In the genomic region with DNA sequence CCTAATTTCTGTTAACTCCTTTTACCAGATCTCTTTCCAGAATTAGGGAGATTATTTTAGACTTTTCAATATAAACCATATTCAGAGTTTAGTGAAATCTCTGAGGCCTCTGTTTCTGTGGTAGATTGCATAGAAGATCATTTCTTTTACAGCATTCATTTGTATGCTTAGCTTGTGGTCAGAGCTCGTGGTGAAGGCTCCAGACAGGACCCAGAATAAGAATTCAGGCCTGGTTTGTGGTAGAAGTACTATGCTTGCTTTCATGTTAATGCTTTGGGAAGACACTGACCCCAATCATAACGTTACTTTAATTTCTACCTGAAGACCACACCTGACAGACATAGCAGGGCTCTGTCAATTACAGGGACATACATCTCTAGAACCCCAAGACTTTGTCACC, we compare ENCODE assay signal across 19 cellular contexts.
A peak's percentile ranks its signal among the peaks of the same experiment; 100 is the strongest.
DNase-seq lines count a peak whose midpoint lies in the region; ATAC-seq, FAIRE-seq and TF ChIP-seq lines count a peak whose summit lies in the region.
"Had no signal": no experiment of that assay in that cellular context is flagged by ENCODE, and none has a peak within 500 bp of the region (broad histone marks: within the 10 kb centered on the region; RNA-seq: fewer than 3 reads in every experiment).

No MANE protein-coding gene starts in this region.

- no peak overlapping the region for H3K4me3 ChIP-seq in cardiac muscle cell
- no peak overlapping the region for H3K4me3 ChIP-seq in heart right ventricle
- H3K4me3 ChIP-seq in astrocyte (ENCODE audit: insufficient read depth, low read depth, low read length) = no peak overlapping the region
- H3K4me3 ChIP-seq: BLaER1 treated with 17β-estradiol and CSF1 and Interleukin-3, amounts not matched to agents 10 nM and 100 nM; GM12878; GM23248 had no signal

- H3K27me3 Mint-ChIP-seq in astrocyte (ENCODE audit: low read depth, unreplicated experiment) = no peaks in the 10 kb centered on the region
- H3K27me3 Mint-ChIP-seq: B cell had no signal

- H3K27me3 ChIP-seq in cardiac muscle cell (no peaks in the 10 kb centered on the region), heart right ventricle (no peaks in the 10 kb centered on the region), astrocyte (ENCODE audit: insufficient read depth, low read length) (no peaks in the 10 kb centered on the region)
- H3K27me3 ChIP-seq: BLaER1 treated with 17β-estradiol and CSF1 and Interleukin-3, amounts not matched to agents 10 nM and 100 nM had no signal

- FAIRE-seq in astrocyte (lab: Jason Lieb, UNC) = no peak
- FAIRE-seq: GM12878, GM19239, H54 had no signal

- no peak for DNase-seq in cardiac muscle cell (ENCODE audit: low read depth in 1 of 2, low spot score in 1 of 2)
- DNase-seq in heart right ventricle = no peak
- peak; percentile 27 for DNase-seq in astrocyte (ENCODE audit: low read depth)
- peak; percentile 42 for DNase-seq in myocyte (ENCODE audit: low read depth)
- DNase-seq in stimulated activated effector memory CD8-positive, alpha-beta T cell treated with anti-CD3 and anti-CD28 coated beads, Interleukin-12 subunit alpha, Interleukin-12 subunit beta, amount 100 ng/mL, for 72 hours (ENCODE audit: low spot score in 2 of 2) = no peak
- DNase-seq in activated gamma-delta T cell treated with Interleukin-2 at 50 U/mL for 16 hours = no peak
- DNase-seq in effector CD4-positive, alpha-beta T cell = no peak
- DNase-seq: Calu3; CD8-positive, alpha-beta T cell; DMS79 treated with DMSO at 0.1 percent for 48 hours; EL; GM23248; HCEC 1CT had no signal

- no peaks in the 10 kb centered on the region for H3K36me3 Mint-ChIP-seq in astrocyte (ENCODE audit: low read depth, unreplicated experiment)
- no peaks in the 10 kb centered on the region for H3K36me3 Mint-ChIP-seq in stimulated activated effector memory CD8-positive, alpha-beta T cell treated with anti-CD3 and anti-CD28 coated beads, Interleukin-12 subunit alpha, Interleukin-12 subunit beta, amount 100 ng/mL, for 72 hours

- peaks cover 29% of the 10 kb centered on the region for H3K4me1 Mint-ChIP-seq in astrocyte (ENCODE audit: low read depth, unreplicated experiment)
- peaks cover 5% of the 10 kb centered on the region for H3K4me1 Mint-ChIP-seq in stimulated activated effector memory CD8-positive, alpha-beta T cell treated with anti-CD3 and anti-CD28 coated beads, Interleukin-12 subunit alpha, Interleukin-12 subunit beta, amount 100 ng/mL, for 72 hours
- H3K4me1 Mint-ChIP-seq: B cell had no signal

- no peak overlapping the region for H3K9ac ChIP-seq in astrocyte (ENCODE audit: low read length)
- H3K9ac ChIP-seq: BLaER1 treated with 17β-estradiol and CSF1 and Interleukin-3, amounts not matched to agents 10 nM and 100 nM; GM23248 had no signal

- H3K9me3 Mint-ChIP-seq in astrocyte (ENCODE audit: unreplicated experiment) = no peaks in the 10 kb centered on the region
- H3K9me3 Mint-ChIP-seq in stimulated activated effector memory CD8-positive, alpha-beta T cell treated with anti-CD3 and anti-CD28 coated beads, Interleukin-12 subunit alpha, Interleukin-12 subunit beta, amount 100 ng/mL, for 72 hours = no peaks in the 10 kb centered on the region
- H3K9me3 Mint-ChIP-seq: CD8-positive, alpha-beta T cell had no signal

- no peak overlapping the region for H3K4me3 Mint-ChIP-seq in astrocyte (ENCODE audit: unreplicated experiment)
- H3K4me3 Mint-ChIP-seq in stimulated activated effector memory CD8-positive, alpha-beta T cell treated with anti-CD3 and anti-CD28 coated beads, Interleukin-12 subunit alpha, Interleukin-12 subunit beta, amount 100 ng/mL, for 72 hours = no peak overlapping the region
- H3K4me3 Mint-ChIP-seq: B cell; CD8-positive, alpha-beta T cell had no signal

- H3K27ac Mint-ChIP-seq in astrocyte (ENCODE audit: unreplicated experiment) = no peak overlapping the region
- H3K27ac Mint-ChIP-seq in stimulated activated effector memory CD8-positive, alpha-beta T cell treated with anti-CD3 and anti-CD28 coated beads, Interleukin-12 subunit alpha, Interleukin-12 subunit beta, amount 100 ng/mL, for 72 hours = peak overlapping the region; percentile 40
- H3K27ac Mint-ChIP-seq: B cell; CD8-positive, alpha-beta T cell had no signal

- H2AFZ ChIP-seq in astrocyte (ENCODE audit: low read depth, low read length) = no peak overlapping the region
- H2AFZ ChIP-seq: GM23248 had no signal

- intact Hi-C loops in heart right ventricle (cut with DNase I) = no loop called here

- H3K4me1 ChIP-seq in cardiac muscle cell (ENCODE audit: low read depth) = peaks cover 4% of the 10 kb centered on the region
- H3K4me1 ChIP-seq in heart right ventricle = peaks cover 0 to 33% (median 5%) of the 10 kb centered on the region in 9 donors
- no peaks in the 10 kb centered on the region for H3K4me1 ChIP-seq in astrocyte (ENCODE audit: insufficient read depth, low read length)
- H3K4me1 ChIP-seq: BLaER1 treated with 17β-estradiol and CSF1 and Interleukin-3, amounts not matched to agents 10 nM and 100 nM had no signal

- no peaks in the 10 kb centered on the region for H3K36me3 ChIP-seq in cardiac muscle cell
- H3K36me3 ChIP-seq in heart right ventricle = peaks cover 0 to under 1% (median 0%) of the 10 kb centered on the region in 9 donors
- H3K36me3 ChIP-seq in astrocyte (ENCODE audit: insufficient read depth, low read length) = no peaks in the 10 kb centered on the region

- WGBS in heart right ventricle, 2 donors = 95 to 96% methylated on average over 2 of the region's 2 CpGs

- H4K20me1 ChIP-seq in astrocyte (ENCODE audit: insufficient read depth, low read length) = no peaks in the 10 kb centered on the region
- H4K20me1 ChIP-seq: BLaER1 treated with 17β-estradiol and CSF1 and Interleukin-3, amounts not matched to agents 10 nM and 100 nM had no signal

- no peaks in the 10 kb centered on the region for H3K79me2 ChIP-seq in astrocyte (ENCODE audit: insufficient read depth, low read length)

- no peak for ATAC-seq in heart right ventricle
- no peak for ATAC-seq in stimulated activated effector memory CD8-positive, alpha-beta T cell treated with anti-CD3 and anti-CD28 coated beads, Interleukin-12 subunit alpha, Interleukin-12 subunit beta, amount 100 ng/mL, for 72 hours
- ATAC-seq: CD8-positive, alpha-beta T cell; GM12878 had no signal

- H3K27ac ChIP-seq in cardiac muscle cell (peak overlapping the region; percentile 3), heart right ventricle (no peak overlapping the region), astrocyte (ENCODE audit: low read depth, low read length) (no peak overlapping the region)
- H3K27ac ChIP-seq: BLaER1 treated with 17β-estradiol and CSF1 and Interleukin-3, amounts not matched to agents 10 nM and 100 nM; GM23248; HL-60 had no signal

- H3K9me3 ChIP-seq in cardiac muscle cell (ENCODE audit: low read depth) = no peaks in the 10 kb centered on the region
- no peaks in the 10 kb centered on the region for H3K9me3 ChIP-seq in heart right ventricle
- H3K9me3 ChIP-seq in astrocyte (ENCODE audit: insufficient read depth, low read depth, low read length) = no peaks in the 10 kb centered on the region
- H3K9me3 ChIP-seq: BLaER1 treated with 17β-estradiol and CSF1 and Interleukin-3, amounts not matched to agents 10 nM and 100 nM had no signal

- TF ChIP-seq CTCF in cardiac muscle cell (IDR thresholded peaks at IDR 0.05; ENCODE audit: low read depth, low read length) (no peak), heart right ventricle (IDR thresholded peaks at IDR 0.05) (no peak), astrocyte (IDR thresholded peaks at IDR 0.05; ENCODE audit: insufficient read depth, low read depth, low read length) (no peak)

- no peak overlapping the region for H3K4me2 ChIP-seq in astrocyte (ENCODE audit: low read length)
- H3K4me2 ChIP-seq: BLaER1 treated with 17β-estradiol and CSF1 and Interleukin-3, amounts not matched to agents 10 nM and 100 nM had no signal

Comparison
In these comparisons a context has a peak if more than half of its experiments do, and no peak if none do; other contexts are left out.
1. DNase-seq: peak in astrocyte (single experiment) and myocyte (single experiment); none in cardiac muscle cell (0 of 2), heart right ventricle (0 of 2), stimulated activated effector memory CD8-positive, alpha-beta T cell treated with anti-CD3 and anti-CD28 coated beads, Interleukin-12 subunit alpha, Interleukin-12 subunit beta, amount 100 ng/mL, for 72 hours (0 of 2), activated gamma-delta T cell treated with Interleukin-2 at 50 U/mL for 16 hours (single experiment) and effector CD4-positive, alpha-beta T cell (single experiment).